In the genomic region with DNA sequence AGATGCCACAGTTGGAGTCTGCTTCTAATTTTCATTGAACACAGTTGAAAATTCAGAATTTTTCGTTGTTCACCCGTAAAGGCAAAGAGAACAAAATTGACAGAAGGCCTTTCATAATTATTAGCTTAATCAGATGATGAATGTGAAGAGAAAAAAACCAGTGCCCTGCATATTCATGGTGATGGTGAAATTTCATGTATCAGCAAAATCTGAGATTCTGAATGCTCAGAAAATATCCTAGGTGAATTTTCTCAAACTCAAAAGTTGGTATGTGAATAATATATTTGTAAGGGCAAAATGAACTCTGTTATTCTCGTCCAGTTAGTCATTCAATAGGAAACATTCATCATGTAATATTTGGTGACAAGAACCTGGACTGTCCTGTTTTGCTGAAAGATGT, we compare ENCODE assay signal across 4 cellular contexts.
TF ChIP-seq lines count a peak whose summit lies in the region.

No MANE protein-coding gene starts in this region.

TF ChIP-seq in HepG2, 621 proteins besides CTCF, POLR2A, EP300 and RAD21:
- no peak for TF ChIP-seq ZKSCAN1 (IDR thresholded peaks at IDR 0.05; ENCODE audit: low read length)
- TF ChIP-seq MAFF (IDR thresholded peaks at IDR 0.05; ENCODE audit: low read depth, low read length): peak; percentile 88
- TF ChIP-seq, protein P1, sequence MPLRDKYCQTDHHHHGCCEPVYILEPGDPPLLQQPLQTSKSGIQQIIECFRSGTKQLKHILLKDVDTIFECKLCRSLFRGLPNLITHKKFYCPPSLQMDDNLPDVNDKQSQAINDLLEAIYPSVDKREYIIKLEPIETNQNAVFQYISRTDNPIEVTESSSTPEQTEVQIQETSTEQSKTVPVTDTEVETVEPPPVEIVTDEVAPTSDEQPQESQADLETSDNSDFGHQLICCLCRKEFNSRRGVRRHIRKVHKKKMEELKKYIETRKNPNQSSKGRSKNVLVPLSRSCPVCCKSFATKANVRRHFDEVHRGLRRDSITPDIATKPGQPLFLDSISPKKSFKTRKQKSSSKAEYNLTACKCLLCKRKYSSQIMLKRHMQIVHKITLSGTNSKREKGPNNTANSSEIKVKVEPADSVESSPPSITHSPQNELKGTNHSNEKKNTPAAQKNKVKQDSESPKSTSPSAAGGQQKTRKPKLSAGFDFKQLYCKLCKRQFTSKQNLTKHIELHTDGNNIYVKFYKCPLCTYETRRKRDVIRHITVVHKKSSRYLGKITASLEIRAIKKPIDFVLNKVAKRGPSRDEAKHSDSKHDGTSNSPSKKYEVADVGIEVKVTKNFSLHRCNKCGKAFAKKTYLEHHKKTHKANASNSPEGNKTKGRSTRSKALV (CRISPR knock-in tag; IDR thresholded peaks at IDR 0.05): no peak
- peak; percentile 88 to 89 for TF ChIP-seq MAFK (conservative IDR thresholded peaks at IDR 0.05 in 1 of 2, IDR thresholded peaks at IDR 0.05 in 1 of 2; ENCODE audit: low read length in 2 of 2)

TF ChIP-seq in A549, 52 proteins besides CTCF, POLR2A, EP300 and RAD21:
- TF ChIP-seq HOXB5 (CRISPR knock-in tag; IDR thresholded peaks at IDR 0.05) (no peak), MAFK (IDR thresholded peaks at IDR 0.05; ENCODE audit: partially characterized antibody) (peak; percentile 80), RARB (CRISPR knock-in tag; IDR thresholded peaks at IDR 0.05) (no peak), POLR2AphosphoS2 (conservative IDR thresholded peaks at IDR 0.05; ENCODE audit: low read length) (no peak), PHF8 (IDR thresholded peaks at IDR 0.05; ENCODE audit: borderline replicate concordance, low read depth) (no peak), MYC (IDR thresholded peaks at IDR 0.05; ENCODE audit: borderline replicate concordance, low read length) (no peak), USF2 (IDR thresholded peaks at IDR 0.05) (no peak)
TF ChIP-seq in A549: peak in this region for 1.

TF ChIP-seq in IMR-90, 13 proteins besides CTCF, POLR2A, EP300 and RAD21:
- TF ChIP-seq RFX5 (IDR thresholded peaks at IDR 0.05; ENCODE audit: low read depth, low read length) (no peak), ELK1 (IDR thresholded peaks at IDR 0.05; ENCODE audit: borderline replicate concordance, low read depth, low read length) (no peak), MAFK (IDR thresholded peaks at IDR 0.05; ENCODE audit: low read depth, low read length) (peak; percentile 82)

TF ChIP-seq in K562, 482 proteins besides CTCF, POLR2A, EP300 and RAD21 (continues in another document):
- TF ChIP-seq ASH1L (IDR thresholded peaks at IDR 0.05; ENCODE audit: borderline replicate concordance, low read depth, partially characterized antibody) (no peak), TAF1 (IDR thresholded peaks at IDR 0.05; ENCODE audit: control insufficient read depth, extremely low read depth, insufficient read depth, low read length, severe bottlenecking) (no peak), RREB1 (CRISPR knock-in tag; IDR thresholded peaks at IDR 0.05) (no peak), ZNF239 (CRISPR knock-in tag; IDR thresholded peaks at IDR 0.05) (no peak), POLR2AphosphoS2 (IDR thresholded peaks at IDR 0.05; ENCODE audit: low read length) (no peak), MTA1 (IDR thresholded peaks at IDR 0.05; ENCODE audit: borderline replicate concordance) (no peak), STAT6 (CRISPR knock-in tag; IDR thresholded peaks at IDR 0.05) (no peak), MTA3 (IDR thresholded peaks at IDR 0.05; ENCODE audit: borderline replicate concordance) (no peak), BHLHE40 (IDR thresholded peaks at IDR 0.05; ENCODE audit: low read length) (no peak), ELF1 (tag; IDR thresholded peaks at IDR 0.05) (no peak), MAFG (tag; conservative IDR thresholded peaks at IDR 0.05) (peak; percentile 50), CC2D1A (IDR thresholded peaks at IDR 0.05) (no peak), SMC3 (conservative IDR thresholded peaks at IDR 0.05; ENCODE audit: insufficient read depth, low read depth, low read length) (no peak), MCM2 (IDR thresholded peaks at IDR 0.05; ENCODE audit: low read depth) (no peak), ZNF23 (CRISPR knock-in tag; IDR thresholded peaks at IDR 0.05) (no peak), USF1 (CRISPR knock-in tag; IDR thresholded peaks at IDR 0.05) (no peak), CBX1 (IDR thresholded peaks at IDR 0.05; ENCODE audit: low read depth) (no peak), MAFF (IDR thresholded peaks at IDR 0.05; ENCODE audit: low read length) (peak; percentile 70), RBM34 (IDR thresholded peaks at IDR 0.05; ENCODE audit: borderline replicate concordance, insufficient read depth, low read length) (no peak), NR2C1 (IDR thresholded peaks at IDR 0.05) (no peak), NR2C1 (tag; IDR thresholded peaks at IDR 0.05) (no peak), NFRKB (IDR thresholded peaks at IDR 0.05; ENCODE audit: low read depth) (no peak)
- TF ChIP-seq, protein P2, sequence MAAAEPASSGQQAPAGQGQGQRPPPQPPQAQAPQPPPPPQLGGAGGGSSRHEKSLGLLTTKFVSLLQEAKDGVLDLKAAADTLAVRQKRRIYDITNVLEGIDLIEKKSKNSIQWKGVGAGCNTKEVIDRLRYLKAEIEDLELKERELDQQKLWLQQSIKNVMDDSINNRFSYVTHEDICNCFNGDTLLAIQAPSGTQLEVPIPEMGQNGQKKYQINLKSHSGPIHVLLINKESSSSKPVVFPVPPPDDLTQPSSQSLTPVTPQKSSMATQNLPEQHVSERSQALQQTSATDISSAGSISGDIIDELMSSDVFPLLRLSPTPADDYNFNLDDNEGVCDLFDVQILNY (CRISPR knock-in tag; IDR thresholded peaks at IDR 0.05): no peak
- TF ChIP-seq, protein P3, sequence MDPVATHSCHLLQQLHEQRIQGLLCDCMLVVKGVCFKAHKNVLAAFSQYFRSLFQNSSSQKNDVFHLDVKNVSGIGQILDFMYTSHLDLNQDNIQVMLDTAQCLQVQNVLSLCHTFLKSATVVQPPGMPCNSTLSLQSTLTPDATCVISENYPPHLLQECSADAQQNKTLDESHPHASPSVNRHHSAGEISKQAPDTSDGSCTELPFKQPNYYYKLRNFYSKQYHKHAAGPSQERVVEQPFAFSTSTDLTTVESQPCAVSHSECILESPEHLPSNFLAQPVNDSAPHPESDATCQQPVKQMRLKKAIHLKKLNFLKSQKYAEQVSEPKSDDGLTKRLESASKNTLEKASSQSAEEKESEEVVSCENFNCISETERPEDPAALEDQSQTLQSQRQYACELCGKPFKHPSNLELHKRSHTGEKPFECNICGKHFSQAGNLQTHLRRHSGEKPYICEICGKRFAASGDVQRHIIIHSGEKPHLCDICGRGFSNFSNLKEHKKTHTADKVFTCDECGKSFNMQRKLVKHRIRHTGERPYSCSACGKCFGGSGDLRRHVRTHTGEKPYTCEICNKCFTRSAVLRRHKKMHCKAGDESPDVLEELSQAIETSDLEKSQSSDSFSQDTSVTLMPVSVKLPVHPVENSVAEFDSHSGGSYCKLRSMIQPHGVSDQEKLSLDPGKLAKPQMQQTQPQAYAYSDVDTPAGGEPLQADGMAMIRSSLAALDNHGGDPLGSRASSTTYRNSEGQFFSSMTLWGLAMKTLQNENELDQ (CRISPR knock-in tag; IDR thresholded peaks at IDR 0.05; ENCODE audit: borderline replicate concordance): no peak
- TF ChIP-seq, protein P4, sequence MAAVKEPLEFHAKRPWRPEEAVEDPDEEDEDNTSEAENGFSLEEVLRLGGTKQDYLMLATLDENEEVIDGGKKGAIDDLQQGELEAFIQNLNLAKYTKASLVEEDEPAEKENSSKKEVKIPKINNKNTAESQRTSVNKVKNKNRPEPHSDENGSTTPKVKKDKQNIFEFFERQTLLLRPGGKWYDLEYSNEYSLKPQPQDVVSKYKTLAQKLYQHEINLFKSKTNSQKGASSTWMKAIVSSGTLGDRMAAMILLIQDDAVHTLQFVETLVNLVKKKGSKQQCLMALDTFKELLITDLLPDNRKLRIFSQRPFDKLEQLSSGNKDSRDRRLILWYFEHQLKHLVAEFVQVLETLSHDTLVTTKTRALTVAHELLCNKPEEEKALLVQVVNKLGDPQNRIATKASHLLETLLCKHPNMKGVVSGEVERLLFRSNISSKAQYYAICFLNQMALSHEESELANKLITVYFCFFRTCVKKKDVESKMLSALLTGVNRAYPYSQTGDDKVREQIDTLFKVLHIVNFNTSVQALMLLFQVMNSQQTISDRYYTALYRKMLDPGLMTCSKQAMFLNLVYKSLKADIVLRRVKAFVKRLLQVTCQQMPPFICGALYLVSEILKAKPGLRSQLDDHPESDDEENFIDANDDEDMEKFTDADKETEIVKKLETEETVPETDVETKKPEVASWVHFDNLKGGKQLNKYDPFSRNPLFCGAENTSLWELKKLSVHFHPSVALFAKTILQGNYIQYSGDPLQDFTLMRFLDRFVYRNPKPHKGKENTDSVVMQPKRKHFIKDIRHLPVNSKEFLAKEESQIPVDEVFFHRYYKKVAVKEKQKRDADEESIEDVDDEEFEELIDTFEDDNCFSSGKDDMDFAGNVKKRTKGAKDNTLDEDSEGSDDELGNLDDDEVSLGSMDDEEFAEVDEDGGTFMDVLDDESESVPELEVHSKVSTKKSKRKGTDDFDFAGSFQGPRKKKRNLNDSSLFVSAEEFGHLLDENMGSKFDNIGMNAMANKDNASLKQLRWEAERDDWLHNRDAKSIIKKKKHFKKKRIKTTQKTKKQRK (IDR thresholded peaks at IDR 0.05; ENCODE audit: borderline replicate concordance, low read depth, low read length): no peak
- TF ChIP-seq, protein P5, sequence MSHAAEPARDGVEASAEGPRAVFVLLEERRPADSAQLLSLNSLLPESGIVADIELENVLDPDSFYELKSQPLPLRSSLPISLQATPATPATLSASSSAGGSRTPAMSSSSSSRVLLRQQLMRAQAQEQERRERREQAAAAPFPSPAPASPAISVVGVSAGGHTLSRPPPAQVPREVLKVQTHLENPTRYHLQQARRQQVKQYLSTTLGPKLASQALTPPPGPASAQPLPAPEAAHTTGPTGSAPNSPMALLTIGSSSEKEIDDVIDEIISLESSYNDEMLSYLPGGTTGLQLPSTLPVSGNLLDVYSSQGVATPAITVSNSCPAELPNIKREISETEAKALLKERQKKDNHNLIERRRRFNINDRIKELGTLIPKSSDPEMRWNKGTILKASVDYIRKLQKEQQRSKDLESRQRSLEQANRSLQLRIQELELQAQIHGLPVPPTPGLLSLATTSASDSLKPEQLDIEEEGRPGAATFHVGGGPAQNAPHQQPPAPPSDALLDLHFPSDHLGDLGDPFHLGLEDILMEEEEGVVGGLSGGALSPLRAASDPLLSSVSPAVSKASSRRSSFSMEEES (CRISPR knock-in tag; IDR thresholded peaks at IDR 0.05): no peak
